In genomic region chr6:44237813-44238433, GRCh38 we compare ENCODE assay signal across 1 cellular context.
TF ChIP-seq lines count a peak whose summit lies in the region.

No MANE protein-coding gene starts in this region.

TF ChIP-seq in GM12878, 131 proteins besides CTCF, POLR2A, EP300 and RAD21 (continues in another document):
- TF ChIP-seq YBX1 (IDR thresholded peaks at IDR 0.05) (no peak), NRF1 (conservative IDR thresholded peaks at IDR 0.05; ENCODE audit: low read depth, low read length) (no peak), ZNF592 (IDR thresholded peaks at IDR 0.05) (peak; percentile 69; the same call in 1 of the 2 replicates), NR2F1 (conservative IDR thresholded peaks at IDR 0.05) (peak; percentile 44; the same call in 1 of the 2 replicates), RB1 (IDR thresholded peaks at IDR 0.05; ENCODE audit: borderline replicate concordance) (peak; percentile 92; the same call in 1 of the 2 replicates), DPF2 (IDR thresholded peaks at IDR 0.05) (peak; percentile 60), ELK1 (IDR thresholded peaks at IDR 0.05; ENCODE audit: low read depth, low read length) (no peak), CEBPB (IDR thresholded peaks at IDR 0.05; ENCODE audit: borderline replicate concordance in 1 of 2, low read depth in 2 of 2, low read length in 2 of 2) (peak in 1 of 2 experiments; percentile 2; a peak in 1 of 4 replicates), ATF2 (IDR thresholded peaks at IDR 0.05; ENCODE audit: low read length) (peak; percentile 95), POLR2AphosphoS2 (IDR thresholded peaks at IDR 0.05; ENCODE audit: low read depth, low read length) (peak; percentile 80), WRNIP1 (IDR thresholded peaks at IDR 0.05; ENCODE audit: borderline replicate concordance, low read depth, low read length) (no peak), PAX8 (IDR thresholded peaks at IDR 0.05) (no peak), PRDM15 (CRISPR knock-in tag; IDR thresholded peaks at IDR 0.05) (no peak), SUZ12 (IDR thresholded peaks at IDR 0.05; ENCODE audit: unreplicated experiment) (no peak), USF2 (IDR thresholded peaks at IDR 0.05; ENCODE audit: borderline replicate concordance, low read depth, low read length) (no peak), TCF7 (IDR thresholded peaks at IDR 0.05; ENCODE audit: borderline replicate concordance) (no peak), ZNF622 (IDR thresholded peaks at IDR 0.05) (no peak), SPI1 (IDR thresholded peaks at IDR 0.05; ENCODE audit: borderline replicate concordance, insufficient read depth, low read depth, low read length) (no peak), CHD4 (IDR thresholded peaks at IDR 0.05) (no peak), E4F1 (IDR thresholded peaks at IDR 0.05; ENCODE audit: borderline replicate concordance, partially characterized antibody) (no peak), JUND (IDR thresholded peaks at IDR 0.05; ENCODE audit: low read depth, low read length) (peak; percentile 67; the same call in 1 of the 2 replicates), ZNF24 (IDR thresholded peaks at IDR 0.05) (no peak), ESRRA (IDR thresholded peaks at IDR 0.05; ENCODE audit: low read length) (0 out of 2 replicates have a peak, but pooled peaks have one; percentile 56), E2F8 (IDR thresholded peaks at IDR 0.05; ENCODE audit: low read depth, partially characterized antibody) (no peak), BHLHE40 (IDR thresholded peaks at IDR 0.05; ENCODE audit: borderline replicate concordance in 1 of 2, low read depth in 2 of 2, low read length in 1 of 2) (peak in 1 of 2 experiments; percentile 55; a peak in 2 of 4 replicates), ZNF687 (IDR thresholded peaks at IDR 0.05) (peak; percentile 44; the same call in 1 of the 2 replicates), NR2C2 (IDR thresholded peaks at IDR 0.05; ENCODE audit: borderline replicate concordance, control insufficient read depth, insufficient read length, low read depth) (no peak), TCF3 (IDR thresholded peaks at IDR 0.05; ENCODE audit: borderline replicate concordance, insufficient read depth, low read depth, low read length) (peak; percentile 70; the same call in 1 of the 2 replicates), KLF5 (IDR thresholded peaks at IDR 0.05; ENCODE audit: partially characterized antibody) (no peak), ZBTB33 (IDR thresholded peaks at IDR 0.05) (no peak), MYC (IDR thresholded peaks at IDR 0.05; ENCODE audit: insufficient read depth, insufficient read length, insufficient replicate concordance, low read length, severe bottlenecking) (no peak), MEF2A (IDR thresholded peaks at IDR 0.05; ENCODE audit: insufficient read depth, low read depth, low read length) (no peak), ZSCAN29 (IDR thresholded peaks at IDR 0.05) (no peak)
